In genomic region chr6:136890194-136890558, GRCh38 we compare ENCODE assay signal across 1 cellular context.
TF ChIP-seq lines count a peak whose summit lies in the region.

No MANE protein-coding gene starts in this region.

TF ChIP-seq in HEK293, 187 proteins besides CTCF, POLR2A, EP300 and RAD21:
- no peak for TF ChIP-seq ZNF19 (tag by site-specific recombination; IDR thresholded peaks at IDR 0.05; ENCODE audit: low read depth)
- TF ChIP-seq ZBTB17 (tag by site-specific recombination; IDR thresholded peaks at IDR 0.05): no peak
- no peak for TF ChIP-seq ZBTB10 (tag by site-specific recombination; IDR thresholded peaks at IDR 0.05)
- TF ChIP-seq ZNF549 (tag by site-specific recombination; IDR thresholded peaks at IDR 0.05): no peak
- TF ChIP-seq ZNF184 (tag by site-specific recombination; IDR thresholded peaks at IDR 0.05): no peak
